In genomic region chr21:25903599-25903998, GRCh38 we compare ENCODE assay signal across 10 cellular contexts.
DNase-seq lines count a peak whose midpoint lies in the region; ATAC-seq and TF ChIP-seq lines count a peak whose summit lies in the region.
"Had no signal": no experiment of that assay in that cellular context is flagged by ENCODE, and none has a peak within 500 bp of the region (broad histone marks: within the 10 kb centered on the region; RNA-seq: fewer than 3 reads in every experiment).

No MANE protein-coding gene starts in this region.

- no peaks in the 10 kb centered on the region for H3K9me3 ChIP-seq in trophoblast cell (ENCODE audit: insufficient read depth, low read depth, low read length)

- H3K79me1 ChIP-seq in trophoblast cell (ENCODE audit: low read length) = peaks cover under 1% of the 10 kb centered on the region

- no peaks in the 10 kb centered on the region for H3K79me2 ChIP-seq in trophoblast cell (ENCODE audit: control insufficient read depth, insufficient read depth, low read length, poor library complexity)

- peaks cover 2 to 7% of the 10 kb centered on the region in 2 experiments for H3K4me1 ChIP-seq in trophoblast cell (ENCODE audit: control insufficient read depth in 1 of 2, insufficient read depth in 2 of 2, low read length in 2 of 2)

- H3K4me3 ChIP-seq in trophoblast cell (ENCODE audit: low read depth, low read length) (no peak overlapping the region), lower leg skin (ENCODE audit: low read depth, poor library complexity, severe bottlenecking) (no peak overlapping the region)

- H2BK12ac ChIP-seq in trophoblast cell (ENCODE audit: low read length) = no peak overlapping the region

- no peaks in the 10 kb centered on the region for H3K27me3 ChIP-seq in trophoblast cell (ENCODE audit: insufficient read depth, low read length)

- H2AK5ac ChIP-seq in trophoblast cell (ENCODE audit: low read length) = no peak overlapping the region

- WGBS in trophoblast cell (ENCODE audit: extremely low coverage, insufficient coverage, insufficient read length) = no CpG with 5 or more reads among the region's 5 CpGs
- 79% methylated on average over 5 of the region's 5 CpGs for WGBS in lower leg skin, 2 donors

- intact Hi-C loops in lower leg skin (cut with DNase I; ENCODE audit: low total_unique reads) = no loop called here

- no peak overlapping the region for H3K27ac ChIP-seq in trophoblast cell (ENCODE audit: low read depth, low read length)

- H2BK5ac ChIP-seq in trophoblast cell (ENCODE audit: low read depth, low read length, poor library complexity) = no peak overlapping the region

- H3K4me2 ChIP-seq in trophoblast cell (ENCODE audit: low read length) = no peak overlapping the region

- no peak overlapping the region for H2AFZ ChIP-seq in trophoblast cell (ENCODE audit: insufficient read depth, low read length, poor library complexity)

- no peak overlapping the region for H3K14ac ChIP-seq in trophoblast cell (ENCODE audit: low read length)

- H3K18ac ChIP-seq in trophoblast cell (ENCODE audit: low read length) = no peak overlapping the region

- no peak overlapping the region for H2BK120ac ChIP-seq in trophoblast cell (ENCODE audit: insufficient read depth, low read length, poor library complexity)

- H4K12ac ChIP-seq in trophoblast cell (ENCODE audit: low read depth, low read length) = no peak overlapping the region

- ATAC-seq in GM19043 (IDR thresholded peaks at IDR 0.05; ENCODE audit: low read depth, unreplicated experiment) (peak; percentile 49), HG03159 (IDR thresholded peaks at IDR 0.05; ENCODE audit: unreplicated experiment) (peak; percentile 77), HG03439 (IDR thresholded peaks at IDR 0.05; ENCODE audit: unreplicated experiment) (no peak)

- no peak overlapping the region for H3K23ac ChIP-seq in trophoblast cell (ENCODE audit: low read length)

- TF ChIP-seq CTCF in lower leg skin (IDR thresholded peaks at IDR 0.05) = no peak

- no peak for TF ChIP-seq POLR2A in lower leg skin (IDR thresholded peaks at IDR 0.05)

- H4K8ac ChIP-seq in trophoblast cell (ENCODE audit: low read depth, low read length) = no peak overlapping the region

- H4K91ac ChIP-seq in trophoblast cell (ENCODE audit: low read depth, low read length) = no peak overlapping the region

- H3K4ac ChIP-seq in trophoblast cell (ENCODE audit: low read depth, low read length) = no peak overlapping the region

- H3K36me3 ChIP-seq in trophoblast cell (ENCODE audit: control insufficient read depth in 1 of 2, insufficient read depth in 2 of 2, low read length in 2 of 2) = peaks cover 4% of the 10 kb centered on the region in 2 experiments

- no peak overlapping the region for H3K9ac ChIP-seq in trophoblast cell (ENCODE audit: low read length)

- DNase-seq in SKM-1 (lab: John Stamatoyannopoulos, UW; ENCODE audit: unreplicated experiment) (peak; percentile 26), trophoblast cell (peak; percentile 22 to 27), GDM1 (lab: John Stamatoyannopoulos, UW) (no peak), lower leg skin (ENCODE audit: low spot score in 2 of 2) (no peak)
- no peak for DNase-seq in activated CD4-positive, alpha-beta T cell treated with anti-CD3 and anti-CD28 coated beads for 48 hours
- DNase-seq: endodermal cell, NCI-H345 had no signal

Comparison
In these comparisons a context has a peak if more than half of its experiments do, and no peak if none do; other contexts are left out.
1. DNase-seq: peak in SKM-1 (single experiment) and trophoblast cell (2 of 2); none in activated CD4-positive, alpha-beta T cell treated with anti-CD3 and anti-CD28 coated beads for 48 hours (single experiment), GDM1 (single experiment) and lower leg skin (0 of 2).